Comparison of ENCODE assay signal across 25 cellular contexts in genomic region chr4:39655206-39655605, GRCh38. TPM values are rescaled to one million over a fixed set of nuclear protein-coding genes. Genes with fewer than 3 reads are reported as not detected.
DNase-seq lines count a peak whose midpoint lies in the region; ATAC-seq, FAIRE-seq and TF ChIP-seq lines count a peak whose summit lies in the region.
"Had no signal": no experiment of that assay in that cellular context is flagged by ENCODE, and none has a peak within 500 bp of the region (broad histone marks: within the 10 kb centered on the region; RNA-seq: fewer than 3 reads in every experiment).

No MANE protein-coding gene starts in this region.

- no peak for TF ChIP-seq EP300 in HepG2 (IDR thresholded peaks at IDR 0.05; ENCODE audit: low read depth in 2 of 2, low read length in 2 of 2)
- no peak for TF ChIP-seq EP300 in HepG2 (CRISPR knock-in tag; IDR thresholded peaks at IDR 0.05; ENCODE audit: borderline replicate concordance)
- no peak for TF ChIP-seq EP300 in sigmoid colon (IDR thresholded peaks at IDR 0.05)

- H3K9me3 Mint-ChIP-seq in naive thymus-derived CD8-positive, alpha-beta T cell: no peaks in the 10 kb centered on the region
- H3K9me3 Mint-ChIP-seq: stimulated activated naive CD8-positive, alpha-beta T cell treated with anti-CD3 and anti-CD28 coated beads, Interleukin-15, Interleukin-2, amounts not matched to agents 100 ng/mL and 50 ng/mL, for 24 hours had no signal

- H3K9me3 ChIP-seq in liver (ENCODE audit: control insufficient read depth in 4 of 4, low read length in 3 of 4) (no peaks in the 10 kb centered on the region), HepG2 (ENCODE audit: low read length) (no peaks in the 10 kb centered on the region), sigmoid colon (no peaks in the 10 kb centered on the region)
- H3K9me3 ChIP-seq: BE2C, upper lobe of left lung had no signal

- H3K27ac Mint-ChIP-seq in naive thymus-derived CD8-positive, alpha-beta T cell: no peak overlapping the region
- H3K27ac Mint-ChIP-seq: stimulated activated naive CD8-positive, alpha-beta T cell treated with anti-CD3 and anti-CD28 coated beads, Interleukin-15, Interleukin-2, amounts not matched to agents 100 ng/mL and 50 ng/mL, for 24 hours had no signal

- H3K36me3 Mint-ChIP-seq in naive thymus-derived CD8-positive, alpha-beta T cell: no peaks in the 10 kb centered on the region

- H3K79me2 ChIP-seq in HepG2 (ENCODE audit: insufficient read depth, low read length): no peaks in the 10 kb centered on the region

- H3K27ac ChIP-seq in liver (ENCODE audit: low read depth in 1 of 2, low read length in 2 of 2): peak overlapping the region; percentile 57 to 63
- H3K27ac ChIP-seq in HepG2 (ENCODE audit: extremely low read length, insufficient read depth, low read length): no peak overlapping the region
- peak overlapping the region in 3 of 4 donors; percentile 28 to 51 (median 29) for H3K27ac ChIP-seq in sigmoid colon
- H3K27ac ChIP-seq: KMS-11 had no signal

- H3K9ac ChIP-seq in liver (ENCODE audit: low read depth in 1 of 2, low read length in 2 of 2) (no peak overlapping the region), HepG2 (ENCODE audit: insufficient read depth, low read depth, low read length) (no peak overlapping the region)
- H3K9ac ChIP-seq: KMS-11 had no signal

- in situ Hi-C loops in HepG2 (cut with HindIII; ENCODE audit: extremely low pct_ligation_motif_present, low pct_unique_long_range_greater_than_20kb): no loop called here

- H3K4me2 ChIP-seq in HepG2 (ENCODE audit: low read depth, low read length): no peak overlapping the region
- H3K4me2 ChIP-seq: KMS-11 had no signal

- no peak overlapping the region for H2AFZ ChIP-seq in HepG2 (ENCODE audit: low read length)

- POLR2A ChIA-PET in HepG2 (lab: Yijun Ruan, JAX): no interaction called here
- POLR2A ChIA-PET in naive thymus-derived CD8-positive, alpha-beta T cell (lab: Charles Lee): no interaction called here

- CTCF ChIA-PET in HepG2 (lab: Yijun Ruan, JAX; ENCODE audit: low intra/inter-chr PET ratio, low total read pairs): no interaction called here

- H3K36me3 ChIP-seq in liver (ENCODE audit: control insufficient read depth in 4 of 4, insufficient read depth in 3 of 4, low read depth in 1 of 4, low read length in 3 of 4) (no peaks in the 10 kb centered on the region), HepG2 (replicated peaks in 1 of 2; ENCODE audit: control insufficient read depth in 1 of 2, insufficient read depth in 2 of 2, low read length in 2 of 2) (no peaks in the 10 kb centered on the region), sigmoid colon (no peaks in the 10 kb centered on the region)
- H3K36me3 ChIP-seq: BE2C, upper lobe of left lung had no signal

- no peak for TF ChIP-seq POLR2A in HepG2 (IDR thresholded peaks at IDR 0.05; ENCODE audit: insufficient read depth in 1 of 2, low read depth in 2 of 2, low read length in 2 of 2)
- TF ChIP-seq POLR2A in sigmoid colon (IDR thresholded peaks at IDR 0.05): no peak

- FAIRE-seq in HepG2 (lab: Jason Lieb, UNC): no peak

- no peaks in the 10 kb centered on the region for H3K27me3 Mint-ChIP-seq in naive thymus-derived CD8-positive, alpha-beta T cell
- H3K27me3 Mint-ChIP-seq: stimulated activated naive CD8-positive, alpha-beta T cell treated with anti-CD3 and anti-CD28 coated beads, Interleukin-15, Interleukin-2, amounts not matched to agents 100 ng/mL and 50 ng/mL, for 24 hours had no signal

- TF ChIP-seq CTCF in liver (IDR thresholded peaks at IDR 0.05; ENCODE audit: low read depth, low read length, missing input control): no peak
- TF ChIP-seq CTCF in HepG2 (CRISPR knock-in tag; IDR thresholded peaks at IDR 0.05): no peak
- no peak for TF ChIP-seq CTCF in fibroblast of the aortic adventitia (IDR thresholded peaks at IDR 0.05; ENCODE audit: insufficient read depth, low read length)
- TF ChIP-seq CTCF in sigmoid colon (IDR thresholded peaks at IDR 0.05): no peak

- peaks cover 8 to 23% (median 14%) of the 10 kb centered on the region in 4 donors for H3K4me1 ChIP-seq in liver (ENCODE audit: control insufficient read depth in 4 of 4, insufficient read depth in 4 of 4, low read length in 3 of 4)
- peaks cover 22% of the 10 kb centered on the region for H3K4me1 ChIP-seq in HepG2 (ENCODE audit: insufficient read depth, low read length)
- H3K4me1 ChIP-seq in sigmoid colon: no peaks in the 10 kb centered on the region
- H3K4me1 ChIP-seq: BE2C, upper lobe of left lung had no signal

- H4K20me1 ChIP-seq in HepG2 (ENCODE audit: insufficient read depth, low read length): no peaks in the 10 kb centered on the region

- intact Hi-C loops in HepG2 (cut with micrococcal nuclease; ENCODE audit: unreplicated experiment): loop anchor here (1.0 kb wide), 1 partner anchor 28 kb away; no protein-coding TSS in a partner anchor
- intact Hi-C loops in sigmoid colon (cut with DNase I): no loop called here

- peaks cover 0 to 8% (median 0%) of the 10 kb centered on the region in 4 donors for H3K4me1 Mint-ChIP-seq in naive thymus-derived CD8-positive, alpha-beta T cell

- no peak overlapping the region for H3K4me3 Mint-ChIP-seq in naive thymus-derived CD8-positive, alpha-beta T cell
- H3K4me3 Mint-ChIP-seq: stimulated activated naive CD8-positive, alpha-beta T cell treated with anti-CD3 and anti-CD28 coated beads, Interleukin-15, Interleukin-2, amounts not matched to agents 100 ng/mL and 50 ng/mL, for 24 hours had no signal

- no TSS peak for BruUV-seq in HepG2 (replicated peaks; lab: Mats Ljungman, UMichigan)

- ATAC-seq in HepG2 (no peak), HG03378 (IDR thresholded peaks at IDR 0.05; ENCODE audit: unreplicated experiment) (no peak), HG02840 (IDR thresholded peaks at IDR 0.05; ENCODE audit: low FRiP score, unreplicated experiment) (no peak)
- ATAC-seq in naive thymus-derived CD8-positive, alpha-beta T cell: no peak

- H3K4me3 ChIP-seq in liver (ENCODE audit: low read depth in 1 of 3, low read length in 3 of 3) (no peak overlapping the region), HepG2 (replicated peaks in 1 of 3; ENCODE audit: insufficient read depth in 1 of 3, low read depth in 2 of 3, low read length in 3 of 3) (no peak overlapping the region), fibroblast of the aortic adventitia (ENCODE audit: low read depth, low read length) (no peak overlapping the region), sigmoid colon (no peak overlapping the region)
- H3K4me3 ChIP-seq: coronary artery, upper lobe of left lung had no signal

- TF ChIP-seq RAD21 in liver (IDR thresholded peaks at IDR 0.05) (no peak), HepG2 (CRISPR knock-in tag; IDR thresholded peaks at IDR 0.05) (no peak)

- DNase-seq in HepG2 (ENCODE audit: low spot score): no peak
- peak; percentile 43 for DNase-seq in fibroblast of the aortic adventitia (ENCODE audit: low read depth)
- no peak for DNase-seq in sigmoid colon
- no peak for DNase-seq in naive thymus-derived CD8-positive, alpha-beta T cell
- DNase-seq in effector CD8-positive, alpha-beta T cell (lab: John Stamatoyannopoulos, UW): no peak
- DNase-seq: activated CD4-positive, alpha-beta T cell treated with anti-CD3 and anti-CD28 coated beads for 1 hour; activated gamma-delta T cell treated with Interleukin-2 at 50 U/mL for 16 hours; amniotic stem cell; BE2C; GF-D8; head of caudate nucleus; kidney glomerular epithelial cell; NCI-H146; NCI-H2171; NCI-H524; stimulated activated CD4-positive, alpha-beta T cell treated with anti-CD3 and anti-CD28 coated beads, Interleukin-12 subunit alpha, Interleukin-12 subunit beta, amount 100 ng/mL, for 4 hours; stimulated activated CD4-positive, alpha-beta T cell treated with anti-CD3 and anti-CD28 coated beads, Interleukin-4, amount 100 ng/mL, for 4 hours; T-helper 1 cell; upper lobe of left lung had no signal

- H3K27me3 ChIP-seq in liver (ENCODE audit: control insufficient read depth in 4 of 4, insufficient read depth in 4 of 4, low read length in 3 of 4) (no peaks in the 10 kb centered on the region), HepG2 (ENCODE audit: control insufficient read depth in 1 of 2, insufficient read depth in 2 of 2, low read length in 2 of 2) (no peaks in the 10 kb centered on the region), sigmoid colon (no peaks in the 10 kb centered on the region)
- H3K27me3 ChIP-seq: BE2C, upper lobe of left lung had no signal

RNA-seq across cellular contexts. Expression of gene SMIM14, which starts 16.5 kb away (rescaled TPM):
- total RNA-seq in liver: 100 to 1,000 TPM in 1 of 2 donors, 10 to 100 TPM in 1; 21.1 to 102 TPM
- polyA plus RNA-seq in liver: 100 to 1,000 TPM in 1 of 2 donors, 10 to 100 TPM in 1; 80.9 to 311 TPM
- total RNA-seq in HepG2 (2016; rRNA removed; fragmentation: Illumina TruSeq; extraction: Trizol): 16.3 and 26.2 TPM in 2 replicates
- 2.3 and 3.0 TPM in 2 replicates for total RNA-seq in HepG2 (2016; cell fraction: cytosol; rRNA removed; fragmentation: Illumina TruSeq; extraction: Trizol; ENCODE audit: low read depth)
- total RNA-seq in HepG2 (2016; cell fraction: insoluble cytoplasmic fraction; rRNA removed; fragmentation: Illumina TruSeq; extraction: Trizol): 16.9 and 24.5 TPM in 2 replicates
- total RNA-seq in HepG2 (2016; cell fraction: membrane; rRNA removed; fragmentation: Illumina TruSeq; extraction: Trizol): 7.0 and 8.1 TPM in 2 replicates
- total RNA-seq in HepG2 (2016; cell fraction: nucleus; rRNA removed; fragmentation: Illumina TruSeq; extraction: Trizol): 4.2 and 6.0 TPM in 2 replicates
- 20.1 and 28.1 TPM in 2 replicates for polyA plus RNA-seq in HepG2 (2011; rRNA removed)
- 12.9 and 16.5 TPM in 2 replicates for polyA plus RNA-seq in HepG2 (2011; cell fraction: cytosol; rRNA removed)
- polyA plus RNA-seq in HepG2 (2011; cell fraction: nucleus; rRNA removed): 3.0 and 7.6 TPM in 2 replicates
- polyA plus RNA-seq in HepG2 (2012): 16.0 and 17.5 TPM in 2 replicates
- polyA plus RNA-seq in HepG2 (2016; cell fraction: cytosol; fragmentation: Illumina TruSeq; extraction: Trizol; ENCODE audit: low read depth): 3.3 and 4.9 TPM in 2 replicates
- polyA plus RNA-seq in HepG2 (2016; cell fraction: insoluble cytoplasmic fraction; fragmentation: Illumina TruSeq; extraction: Trizol; ENCODE audit: low read depth): 22.5 and 24.5 TPM in 2 replicates
- 7.2 and 7.6 TPM in 2 replicates for polyA plus RNA-seq in HepG2 (2016; cell fraction: membrane; fragmentation: Illumina TruSeq; extraction: Trizol; ENCODE audit: low read depth)
- 12.5 and 14.8 TPM in 2 replicates for polyA plus RNA-seq in HepG2 (2016; cell fraction: nucleus; fragmentation: Illumina TruSeq; extraction: Trizol; ENCODE audit: insufficient read depth, low read depth)
- 5.9 and 20.5 TPM in 2 replicates for polyA minus RNA-seq in HepG2 (2011; rRNA and poly(A)+ RNA removed; ENCODE audit: low replicate concordance)
- polyA minus RNA-seq in HepG2 (2011; cell fraction: cytosol; rRNA and poly(A)+ RNA removed): 18.6 and 21.3 TPM in 2 replicates
- polyA minus RNA-seq in HepG2 (2011; cell fraction: nucleus; rRNA and poly(A)+ RNA removed): 4.4 and 6.1 TPM in 2 replicates
- total RNA-seq in fibroblast of the aortic adventitia (ENCODE audit: low replicate concordance): 121 and 122 TPM in 2 replicates
- 10 to 100 TPM; 16.6 to 33.9 (median 27.8) TPM for total RNA-seq in sigmoid colon
- 100 to 1,000 TPM in 2 of 3 donors, 10 to 100 TPM in 1; 43.5 to 341 (median 174) TPM for polyA plus RNA-seq in sigmoid colon
- total RNA-seq in naive thymus-derived CD8-positive, alpha-beta T cell: 10 to 100 TPM; 11.5 to 16.8 TPM
- polyA plus RNA-seq in naive thymus-derived CD8-positive, alpha-beta T cell: 10 to 100 TPM; 36.5 to 51.9 (median 39.6) TPM

RNA-seq across cellular contexts. Expression of gene UBE2K, which starts 42.7 kb away (rescaled TPM):
- 10 to 100 TPM; 25.8 to 26.3 TPM for total RNA-seq in liver
- 10 to 100 TPM; 21.5 to 45.3 TPM for polyA plus RNA-seq in liver
- 36.2 and 72.9 TPM in 2 replicates for total RNA-seq in HepG2 (2016; rRNA removed; fragmentation: Illumina TruSeq; extraction: Trizol)
- total RNA-seq in HepG2 (2016; cell fraction: cytosol; rRNA removed; fragmentation: Illumina TruSeq; extraction: Trizol; ENCODE audit: low read depth): 15.9 and 16.7 TPM in 2 replicates
- 37.2 and 67.7 TPM in 2 replicates for total RNA-seq in HepG2 (2016; cell fraction: insoluble cytoplasmic fraction; rRNA removed; fragmentation: Illumina TruSeq; extraction: Trizol)
- total RNA-seq in HepG2 (2016; cell fraction: membrane; rRNA removed; fragmentation: Illumina TruSeq; extraction: Trizol): 41.2 and 44.3 TPM in 2 replicates
- total RNA-seq in HepG2 (2016; cell fraction: nucleus; rRNA removed; fragmentation: Illumina TruSeq; extraction: Trizol): 23.8 and 34.5 TPM in 2 replicates
- polyA plus RNA-seq in HepG2 (2011; rRNA removed): 58.7 and 81.0 TPM in 2 replicates
- 36.8 and 43.7 TPM in 2 replicates for polyA plus RNA-seq in HepG2 (2011; cell fraction: cytosol; rRNA removed)
- polyA plus RNA-seq in HepG2 (2011; cell fraction: nucleus; rRNA removed): 9.1 and 13.3 TPM in 2 replicates
- polyA plus RNA-seq in HepG2 (2012): 71.5 and 102 TPM in 2 replicates
- polyA plus RNA-seq in HepG2 (2016; cell fraction: cytosol; fragmentation: Illumina TruSeq; extraction: Trizol; ENCODE audit: low read depth): 47.8 and 57.7 TPM in 2 replicates
- 134 and 143 TPM in 2 replicates for polyA plus RNA-seq in HepG2 (2016; cell fraction: insoluble cytoplasmic fraction; fragmentation: Illumina TruSeq; extraction: Trizol; ENCODE audit: low read depth)
- 73.6 and 85.5 TPM in 2 replicates for polyA plus RNA-seq in HepG2 (2016; cell fraction: membrane; fragmentation: Illumina TruSeq; extraction: Trizol; ENCODE audit: low read depth)
- 70.9 and 90.4 TPM in 2 replicates for polyA plus RNA-seq in HepG2 (2016; cell fraction: nucleus; fragmentation: Illumina TruSeq; extraction: Trizol; ENCODE audit: insufficient read depth, low read depth)
- polyA minus RNA-seq in HepG2 (2011; rRNA and poly(A)+ RNA removed; ENCODE audit: low replicate concordance): 16.0 and 22.7 TPM in 2 replicates
- 21.4 and 25.3 TPM in 2 replicates for polyA minus RNA-seq in HepG2 (2011; cell fraction: cytosol; rRNA and poly(A)+ RNA removed)
- polyA minus RNA-seq in HepG2 (2011; cell fraction: nucleus; rRNA and poly(A)+ RNA removed): 15.2 and 17.0 TPM in 2 replicates
- total RNA-seq in fibroblast of the aortic adventitia (ENCODE audit: low replicate concordance): 22.7 and 27.7 TPM in 2 replicates
- total RNA-seq in sigmoid colon: 10 to 100 TPM; 25.2 to 37.8 (median 31.4) TPM
- 10 to 100 TPM; 37.3 to 56.4 (median 43.2) TPM for polyA plus RNA-seq in sigmoid colon
- total RNA-seq in naive thymus-derived CD8-positive, alpha-beta T cell: 10 to 100 TPM; 39.6 to 55.0 TPM
- 10 to 100 TPM; 59.7 to 67.5 (median 61.6) TPM for polyA plus RNA-seq in naive thymus-derived CD8-positive, alpha-beta T cell
